In the genomic region with DNA sequence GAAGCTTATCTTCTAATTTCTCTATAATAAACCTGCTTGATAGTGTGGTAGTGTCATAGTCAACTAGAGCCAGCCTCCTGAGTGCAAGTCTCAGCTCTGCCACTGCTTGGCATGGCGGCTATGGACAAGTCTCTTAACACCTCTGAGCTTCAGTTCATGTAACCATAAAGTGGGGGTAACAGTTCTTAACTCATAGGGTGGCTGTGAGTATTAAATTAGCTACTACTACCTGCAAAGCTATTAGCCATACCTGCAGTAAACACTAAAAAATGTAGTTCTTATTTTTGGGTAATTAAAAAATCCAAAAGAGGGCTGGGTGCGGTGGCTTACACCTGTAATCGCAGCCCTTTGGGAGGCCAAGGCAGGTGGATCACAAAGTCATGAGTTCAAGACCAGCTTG, we compare ENCODE assay signal across 1 cellular context.
TF ChIP-seq lines count a peak whose summit lies in the region.

No MANE protein-coding gene starts in this region.

TF ChIP-seq in GM12891, 5 proteins besides CTCF, POLR2A, EP300 and RAD21:
- no peak for TF ChIP-seq POU2F2 (IDR thresholded peaks at IDR 0.05; ENCODE audit: low read depth, low read length)
- no peak for TF ChIP-seq SPI1 (IDR thresholded peaks at IDR 0.05; ENCODE audit: low read depth, low read length)
- no peak for TF ChIP-seq TAF1 (IDR thresholded peaks at IDR 0.05; ENCODE audit: low read depth, low read length)
- no peak for TF ChIP-seq POLR2AphosphoS5 (IDR thresholded peaks at IDR 0.05; ENCODE audit: low read depth, low read length)
- no peak for TF ChIP-seq PAX5 (IDR thresholded peaks at IDR 0.05; ENCODE audit: insufficient read depth, low read length, severe bottlenecking)
